In the genomic region with DNA sequence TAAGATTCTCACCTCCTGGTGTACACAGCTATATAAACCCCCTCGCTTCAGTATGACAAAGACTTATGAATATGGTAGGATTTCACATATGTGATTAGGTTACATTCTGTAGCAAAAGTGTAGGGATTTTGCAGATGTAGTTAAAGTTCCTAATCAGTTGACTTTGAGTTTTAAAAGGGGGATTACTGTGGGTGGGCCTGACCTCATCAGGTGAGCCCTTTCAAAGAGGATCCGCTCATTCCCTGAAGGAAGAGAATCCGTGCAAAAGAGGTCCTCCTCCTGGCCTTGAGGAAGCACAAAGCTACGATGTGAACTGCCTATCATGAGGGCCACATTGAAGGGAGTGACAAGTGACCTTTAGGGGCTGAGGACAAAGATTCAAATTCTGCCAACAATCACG, we compare ENCODE assay signal across 37 cellular contexts. TPM values are rescaled to one million over a fixed set of nuclear protein-coding genes. Genes with fewer than 3 reads are reported as not detected.
DNase-seq lines count a peak whose midpoint lies in the region; ATAC-seq, FAIRE-seq and TF ChIP-seq lines count a peak whose summit lies in the region.
"Had no signal": no experiment of that assay in that cellular context is flagged by ENCODE, and none has a peak within 500 bp of the region (broad histone marks: within the 10 kb centered on the region; RNA-seq: fewer than 3 reads in every experiment).

No MANE protein-coding gene starts in this region.

- H3K4me3 Mint-ChIP-seq in endodermal cell: no peak overlapping the region
- H3K4me3 Mint-ChIP-seq: B cell; CD14-positive monocyte; CD4-positive, alpha-beta memory T cell; CD4-positive, alpha-beta T cell; CD4-positive, CD25-positive, alpha-beta regulatory T cell; CD8-positive, alpha-beta memory T cell; CD8-positive, alpha-beta T cell had no signal

- H3K36me3 ChIP-seq in HEK293 (ENCODE audit: control insufficient read depth in 2 of 2, insufficient read depth in 1 of 2, low read length in 2 of 2) (no peaks in the 10 kb centered on the region), K562 (ENCODE audit: control insufficient read depth, insufficient read depth, low read length) (no peaks in the 10 kb centered on the region), H1 (ENCODE audit: control insufficient read depth in 2 of 4, insufficient read depth in 4 of 4, low read length in 3 of 4) (no peaks in the 10 kb centered on the region), endodermal cell (ENCODE audit: control insufficient read depth, insufficient read depth, low read length) (no peaks in the 10 kb centered on the region), right atrium auricular region (no peaks in the 10 kb centered on the region)
- H3K36me3 ChIP-seq: BE2C; BLaER1; BLaER1 treated with 17β-estradiol and CSF1 and Interleukin-3, amounts not matched to agents 10 nM and 100 nM had no signal

- CTCF ChIA-PET in HEK293 (lab: Yijun Ruan, JAX) (interaction anchor here (0.6 to 0.7 kb wide), 2 partner anchors 211 to 834 kb away, joined by 3 to 4 read pairs; no protein-coding TSS in a partner anchor), K562 (lab: Yijun Ruan, JAX; ENCODE audit: low intra/inter-chr PET ratio) (interaction anchor here (0.5 kb wide), 1 partner anchor 466 kb away, joined by 3 read pairs; no protein-coding TSS in a partner anchor), H1 (lab: Charles Lee; ENCODE audit: partially characterized antibody) (interaction anchor here (0.8 to 2.6 kb wide), 10 partner anchors 9 to 479 kb away, joined by 3 to 7 read pairs (median 3); no protein-coding TSS in a partner anchor)

- H3K9me1 ChIP-seq in K562 (ENCODE audit: control insufficient read depth, insufficient read depth, low read length): no peaks in the 10 kb centered on the region

- TF ChIP-seq CTCF in HEK293 (tag by site-specific recombination; IDR thresholded peaks at IDR 0.05): no peak
- no peak for TF ChIP-seq CTCF in K562 (IDR thresholded peaks at IDR 0.05 in 2 of 3, conservative IDR thresholded peaks at IDR 0.05 in 1 of 3; ENCODE audit: insufficient read depth in 2 of 3, low read depth in 1 of 3, low read length in 3 of 3)
- TF ChIP-seq CTCF in H1 (IDR thresholded peaks at IDR 0.05; ENCODE audit: control extremely low read depth in 1 of 3, insufficient read depth in 1 of 3, low read depth in 1 of 3, low read length in 3 of 3): no peak
- TF ChIP-seq CTCF in endodermal cell (conservative IDR thresholded peaks at IDR 0.05): no peak
- TF ChIP-seq CTCF in right atrium auricular region (IDR thresholded peaks at IDR 0.05): no peak

- H3K4me2 ChIP-seq in K562 (ENCODE audit: insufficient read depth, low read length) (no peak overlapping the region), H1 (ENCODE audit: insufficient read depth in 1 of 2, low read depth in 2 of 2, low read length in 2 of 2) (no peak overlapping the region)
- H3K4me2 ChIP-seq: A549 had no signal

- peaks cover 2% of the 10 kb centered on the region for H3K4me1 Mint-ChIP-seq in endodermal cell
- H3K4me1 Mint-ChIP-seq: B cell; CD4-positive, alpha-beta memory T cell; CD4-positive, CD25-positive, alpha-beta regulatory T cell; CD8-positive, alpha-beta memory T cell had no signal

- H3K9me3 ChIP-seq in HEK293 (ENCODE audit: control insufficient read depth, insufficient read depth, low read depth, low read length) (no peaks in the 10 kb centered on the region), K562 (replicated peaks; ENCODE audit: control insufficient read depth, insufficient read depth, low read depth, low read length) (no peaks in the 10 kb centered on the region), H1 (ENCODE audit: insufficient read depth in 2 of 2, low read depth in 1 of 2, low read length in 1 of 2) (no peaks in the 10 kb centered on the region), endodermal cell (ENCODE audit: control insufficient read depth, low read length) (peaks cover 18% of the 10 kb centered on the region), right atrium auricular region (peaks cover 0 to 18% of the 10 kb centered on the region in 2 donors)
- H3K9me3 ChIP-seq: A549, BE2C, Caco-2 had no signal

- no peak overlapping the region for H3K18ac ChIP-seq in H1 (ENCODE audit: extremely low read depth, low read length)

- H3K4me3 ChIP-seq in HEK293 (ENCODE audit: low read depth, low read length) (no peak overlapping the region), K562 (no peak overlapping the region), H1 (ENCODE audit: extremely low read depth in 1 of 4, insufficient read depth in 2 of 4, low read depth in 3 of 4, low read length in 4 of 4) (no peak overlapping the region), endodermal cell (ENCODE audit: low read length) (no peak overlapping the region), right atrium auricular region (no peak overlapping the region)
- H3K4me3 ChIP-seq: A549; BLaER1; BLaER1 treated with 17β-estradiol and CSF1 and Interleukin-3, amounts not matched to agents 10 nM and 100 nM had no signal

- no peak overlapping the region for H3K4ac ChIP-seq in H1 (replicated peaks; ENCODE audit: insufficient read length, low read depth, low read length)

- H4K20me1 ChIP-seq in K562 (replicated peaks; ENCODE audit: control insufficient read depth, insufficient read depth, low read length): no peaks in the 10 kb centered on the region
- H4K20me1 ChIP-seq in H1 (replicated peaks in 1 of 2; ENCODE audit: control insufficient read depth in 1 of 2, insufficient read depth in 2 of 2, low read length in 2 of 2): no peaks in the 10 kb centered on the region
- H4K20me1 ChIP-seq: BLaER1; BLaER1 treated with 17β-estradiol and CSF1 and Interleukin-3, amounts not matched to agents 10 nM and 100 nM had no signal

- in situ Hi-C loops in K562 (cut with MboI): no loop called here

- H3K27me3 ChIP-seq in K562 (ENCODE audit: control insufficient read depth in 2 of 2, insufficient read depth in 2 of 2, low read length in 2 of 2) (no peaks in the 10 kb centered on the region), H1 (replicated peaks in 1 of 4; ENCODE audit: control insufficient read depth in 3 of 4, extremely low read depth in 1 of 4, insufficient read depth in 3 of 4, low read length in 3 of 4) (no peaks in the 10 kb centered on the region), endodermal cell (ENCODE audit: control insufficient read depth, insufficient read depth, low read length, poor library complexity, severe bottlenecking) (no peaks in the 10 kb centered on the region), right atrium auricular region (no peaks in the 10 kb centered on the region)
- H3K27me3 ChIP-seq: BE2C; BLaER1; BLaER1 treated with 17β-estradiol and CSF1 and Interleukin-3, amounts not matched to agents 10 nM and 100 nM had no signal

- POLR2A ChIA-PET in HEK293 (lab: Yijun Ruan, JAX): no interaction called here
- POLR2A ChIA-PET in K562 (lab: Yijun Ruan, JAX): no interaction called here
- POLR2A ChIA-PET in H1 (lab: Charles Lee; ENCODE audit: partially characterized antibody): interaction anchor here (1.0 kb wide), 1 partner anchor 12 kb away, joined by 3 read pairs; no protein-coding TSS in a partner anchor

- no peaks in the 10 kb centered on the region for H3K36me3 Mint-ChIP-seq in endodermal cell (ENCODE audit: low read depth)
- H3K36me3 Mint-ChIP-seq: CD14-positive monocyte; CD4-positive, alpha-beta memory T cell; CD4-positive, CD25-positive, alpha-beta regulatory T cell; CD8-positive, alpha-beta memory T cell; CD8-positive, alpha-beta T cell had no signal

- H2AFZ ChIP-seq in K562 (ENCODE audit: low read depth, low read length) (no peak overlapping the region), H1 (ENCODE audit: low read length) (no peak overlapping the region)

- no peak overlapping the region for H3K56ac ChIP-seq in H1 (replicated peaks; ENCODE audit: insufficient read length, low read depth, low read length)

- H3K4me1 ChIP-seq in HEK293 (ENCODE audit: control insufficient read depth, insufficient read depth, low read length): no peaks in the 10 kb centered on the region
- no peaks in the 10 kb centered on the region for H3K4me1 ChIP-seq in K562 (replicated peaks in 1 of 2; ENCODE audit: control insufficient read depth in 2 of 2, insufficient read depth in 2 of 2, low read length in 2 of 2)
- peaks cover 0 to 4% (median 0%) of the 10 kb centered on the region in 4 experiments; a peak in 2 of 7 replicates for H3K4me1 ChIP-seq in H1 (replicated peaks in 1 of 4; ENCODE audit: control insufficient read depth in 3 of 4, insufficient read depth in 4 of 4, low read length in 3 of 4)
- H3K4me1 ChIP-seq in endodermal cell (ENCODE audit: control insufficient read depth, insufficient read depth, low read length): no peaks in the 10 kb centered on the region
- no peaks in the 10 kb centered on the region for H3K4me1 ChIP-seq in right atrium auricular region
- H3K4me1 ChIP-seq: A549, BE2C, Caco-2 had no signal

- H4K5ac ChIP-seq in H1 (ENCODE audit: insufficient read length, low read depth, low read length): no peak overlapping the region

- no peak overlapping the region for H2AK5ac ChIP-seq in H1 (ENCODE audit: low read depth, low read length)

- no peak overlapping the region for H2BK12ac ChIP-seq in H1 (ENCODE audit: low read depth, low read length)

- TF ChIP-seq EP300 in K562 (IDR thresholded peaks at IDR 0.05; ENCODE audit: low read length) (no peak), H1 (IDR thresholded peaks at IDR 0.05; ENCODE audit: borderline replicate concordance in 1 of 2, low read depth in 2 of 2, low read length in 2 of 2) (no peak)

- no peak overlapping the region for H2BK15ac ChIP-seq in H1 (ENCODE audit: low read length)

- H3K9me3 Mint-ChIP-seq in endodermal cell: peaks cover 18% of the 10 kb centered on the region

- H3K79me2 ChIP-seq in K562 (ENCODE audit: control insufficient read depth, insufficient read depth, low read length) (no peaks in the 10 kb centered on the region), H1 (ENCODE audit: control insufficient read depth in 1 of 2, insufficient read depth in 2 of 2, low read length in 2 of 2) (no peaks in the 10 kb centered on the region)

- FAIRE-seq in K562 (lab: Jason Lieb, UNC): no peak
- FAIRE-seq in H1 (lab: Jason Lieb, UNC): no peak
- FAIRE-seq: A204.1, A549, D721Med had no signal

- DNase-seq in K562 (ENCODE audit: extremely low read depth in 1 of 4, low spot score in 3 of 4): no peak
- no peak for DNase-seq in H1 (ENCODE audit: low read depth in 1 of 2, low spot score in 2 of 2)
- DNase-seq in endodermal cell: no peak
- DNase-seq in stimulated activated CD4-positive, alpha-beta T cell treated with anti-CD3 and anti-CD28 coated beads, Interleukin-2, amount 100 ng/mL, for 48 hours: no peak
- no peak for DNase-seq in right atrium auricular region (ENCODE audit: low spot score)
- DNase-seq: 8988T; ACHN; AML-193; BE2C; C1 segment of cervical spinal cord; Caco-2; Calu3; CD4-positive, alpha-beta memory T cell; CD4-positive, alpha-beta T cell; CD4-positive, CD25-positive, alpha-beta regulatory T cell; CD8-positive, alpha-beta memory T cell; CD8-positive, alpha-beta T cell; COR-L47; DMS 273 treated with DMSO at 0.1 percent for 48 hours; DMS153; DMS53; DMS79; DMS79 treated with DMSO at 0.1 percent for 48 hours; DND-41; EL had no signal

- intact Hi-C loops in K562 (cut with micrococcal nuclease): no loop called here

- H4K91ac ChIP-seq in H1 (replicated peaks; ENCODE audit: insufficient read length, low read length): no peak overlapping the region

- H3K9ac ChIP-seq in K562 (ENCODE audit: insufficient read depth in 1 of 2, low read depth in 2 of 2, low read length in 2 of 2): no peak overlapping the region
- no peak overlapping the region for H3K9ac ChIP-seq in H1 (replicated peaks in 1 of 4; ENCODE audit: extremely low read depth in 1 of 4, low read depth in 3 of 4, low read length in 3 of 4)
- no peak overlapping the region for H3K9ac ChIP-seq in endodermal cell (ENCODE audit: extremely low read depth, low read length, poor library complexity, severe bottlenecking)
- H3K9ac ChIP-seq: BLaER1; BLaER1 treated with 17β-estradiol and CSF1 and Interleukin-3, amounts not matched to agents 10 nM and 100 nM had no signal

- H4K8ac ChIP-seq in H1 (ENCODE audit: extremely low read depth, insufficient read depth, low read length): no peak overlapping the region

- no peaks in the 10 kb centered on the region for H3K23me2 ChIP-seq in H1 (ENCODE audit: low read depth, low read length)

- H3K27ac ChIP-seq in HEK293 (ENCODE audit: extremely low read depth, low read depth, low read length) (no peak overlapping the region), K562 (ENCODE audit: extremely low read depth, low read depth, low read length) (no peak overlapping the region), H1 (ENCODE audit: low read depth, low read length) (no peak overlapping the region), endodermal cell (ENCODE audit: low read depth, low read length) (no peak overlapping the region), right atrium auricular region (no peak overlapping the region)
- H3K27ac ChIP-seq: 22Rv1, A549, BLaER1, C4-2B had no signal

- H2BK120ac ChIP-seq in H1 (replicated peaks; ENCODE audit: low read depth, low read length): no peak overlapping the region

- no peak overlapping the region for H2BK5ac ChIP-seq in H1 (ENCODE audit: low read depth, low read length)

- peak overlapping the region; percentile 4 for H3K27ac Mint-ChIP-seq in endodermal cell
- H3K27ac Mint-ChIP-seq: B cell; CD4-positive, alpha-beta memory T cell; CD4-positive, alpha-beta T cell; CD4-positive, CD25-positive, alpha-beta regulatory T cell; CD8-positive, alpha-beta memory T cell; CD8-positive, alpha-beta T cell had no signal

- no peak overlapping the region for H3K14ac ChIP-seq in H1 (ENCODE audit: insufficient read length)

- BruUV-seq in K562 (replicated peaks; lab: Mats Ljungman, UMichigan): no TSS peak

- no peak for TF ChIP-seq RAD21 in K562 (CRISPR knock-in tag; conservative IDR thresholded peaks at IDR 0.05 in 1 of 2, IDR thresholded peaks at IDR 0.05 in 1 of 2)
- TF ChIP-seq RAD21 in H1 (IDR thresholded peaks at IDR 0.05 in 1 of 2, conservative IDR thresholded peaks at IDR 0.05 in 1 of 2; ENCODE audit: low read depth in 2 of 2, low read length in 2 of 2): no peak

- H3K23ac ChIP-seq in H1 (ENCODE audit: insufficient read length): no peak overlapping the region

- no peak overlapping the region for H2BK20ac ChIP-seq in H1 (ENCODE audit: low read length)

- H3K79me1 ChIP-seq in H1 (ENCODE audit: low read depth, low read length): no peaks in the 10 kb centered on the region

- ATAC-seq in K562 (no peak), GM21390 (IDR thresholded peaks at IDR 0.05; ENCODE audit: unreplicated experiment) (no peak), HG02588 (IDR thresholded peaks at IDR 0.05; ENCODE audit: unreplicated experiment) (no peak)
- ATAC-seq: A549; CD8-positive, alpha-beta T cell had no signal

- TF ChIP-seq POLR2A in K562 (conservative IDR thresholded peaks at IDR 0.05) (no peak), H1 (IDR thresholded peaks at IDR 0.05; ENCODE audit: control extremely low read depth in 1 of 2, low read depth in 2 of 2, low read length in 2 of 2) (no peak)

- 26% methylated on average over 5 of the region's 5 CpGs for WGBS in K562 (ENCODE audit: insufficient coverage, low coverage, missing lambda C conversion rate)
- WGBS in H1 (ENCODE audit: extremely low coverage in 1 of 2, insufficient coverage in 1 of 2, insufficient read length in 1 of 2, insufficient replicate concordance in 2 of 2, low coverage in 1 of 2, low lambda C conversion rate in 2 of 2, missing lambda C conversion rate in 1 of 2), 2 experiments: 91% methylated on average over 5 of the region's 5 CpGs; no CpG with 5 or more reads in 1 of the 2 experiments
- 90 to 98% methylated on average over 4 to 5 of the region's 5 CpGs for WGBS in endodermal cell (ENCODE audit: insufficient coverage in 1 of 2, insufficient read length in 1 of 2), 2 experiments

- no peaks in the 10 kb centered on the region for H3K27me3 Mint-ChIP-seq in endodermal cell (ENCODE audit: insufficient read depth)

RNA-seq across cellular contexts. Expression of gene KAZN, which starts 30.6 kb away (rescaled TPM):
- total RNA-seq in K562 (2011; cell fraction: chromatin; rRNA removed; ENCODE audit: low replicate concordance): 7.9 and 9.6 TPM in 2 replicates
- total RNA-seq in K562 (2011; cell fraction: nucleolus; rRNA removed): 4.5 and 7.5 TPM in 2 replicates
- 11.1 and 15.3 TPM in 2 replicates for total RNA-seq in K562 (2011; cell fraction: nucleoplasm; rRNA removed)
- total RNA-seq in K562 (2014; rRNA removed) (5.4 and 7.7 TPM in 2 replicates), K562 (2014; rRNA removed; fragmentation: Illumina TruSeq; extraction: Trizol) (4.2 and 5.1 TPM in 2 replicates), K562 (2015; rRNA removed; fragmentation: Illumina TruSeq; extraction: Trizol) (5.4 and 5.5 TPM in 2 replicates), K562 (2021) (20.9 and 21.6 TPM in 2 replicates), endodermal cell (10 to 100 TPM; 12.4 to 13.9 TPM), right atrium auricular region (1 to 10 TPM; 3.9 to 6.8 TPM)
- polyA plus RNA-seq in K562 (2011; rRNA removed) (2.1 and 4.6 TPM in 2 replicates), K562 (2014; fragmentation: Illumina TruSeq; extraction: Trizol) (15.1 and 15.8 TPM in 2 replicates), K562 (2014; fragmentation: Nextera tagmentation; extraction: Ambion mirVana) (1 to 10 TPM; 3.5 to 6.4 TPM), K562 (2014; rRNA removed) (9.5 and 11.6 TPM in 2 replicates), H1 (2011; rRNA removed) (3.7 and 5.0 TPM in 2 replicates)
- 2.4 and 4.5 TPM in 2 replicates for polyA plus RNA-seq in K562 (2011; cell fraction: cytosol; rRNA removed)
- 8.0 and 13.3 TPM in 2 replicates for polyA plus RNA-seq in K562 (2011; cell fraction: nucleus; rRNA removed)
- polyA plus RNA-seq in K562 (2012): 11.9 and 13.9 TPM in 2 replicates
- polyA minus RNA-seq in K562 (2011; rRNA and poly(A)+ RNA removed): 1.9 and 3.4 TPM in 2 replicates
- polyA minus RNA-seq in K562 (2011; cell fraction: cytosol; rRNA and poly(A)+ RNA removed): 2.6 and 7.2 TPM in 2 replicates
- 3.1 and 6.9 TPM in 2 replicates for polyA minus RNA-seq in K562 (2011; cell fraction: nucleus; rRNA and poly(A)+ RNA removed)
- 10.6 and 11.8 TPM in 2 replicates for total RNA-seq in H1 (2021; fragmentation: NEBNext Ultra II Directional; extraction: Animal tissue kit (Norgen Biotek cat#: 25700))
- 4.4 TPM for polyA plus RNA-seq in H1 (2011; cell fraction: cytosol; rRNA removed)
- polyA plus RNA-seq in H1 (2011; cell fraction: nucleus; rRNA removed): 6.7 TPM
- polyA plus RNA-seq in H1 (2012, experiment 1 of 2): 6.4 to 7.4 TPM (median 6.8 TPM) in 4 replicates
- polyA plus RNA-seq in H1 (2012, experiment 2 of 2): 4.9 TPM
- 6.0 TPM for polyA plus RNA-seq in H1 (2013, experiment 1 of 2)
- polyA plus RNA-seq in H1 (2013, experiment 2 of 2): 6.3 TPM
- 3.5 and 3.8 TPM in 2 replicates for polyA minus RNA-seq in H1 (2011; rRNA and poly(A)+ RNA removed)
- 5.4 TPM for polyA minus RNA-seq in H1 (2011; cell fraction: cytosol; rRNA and poly(A)+ RNA removed)
- polyA minus RNA-seq in H1 (2011; cell fraction: nucleus; rRNA and poly(A)+ RNA removed): 7.0 TPM
- 13.3 TPM for polyA plus RNA-seq in endodermal cell (2013, experiment 1 of 2)
- polyA plus RNA-seq in endodermal cell (2013, experiment 2 of 2): 12.1 TPM
- total RNA-seq: CD4-positive, CD25-positive, alpha-beta regulatory T cell had no signal
- polyA plus RNA-seq: CD14-positive monocyte; CD4-positive, CD25-positive, alpha-beta regulatory T cell had no signal

Comparison
In these comparisons a context has a peak if more than half of its experiments do, and no peak if none do; other contexts are left out.
1. Of the 44 proteins assayed by ChIP-seq in both K562 and HEK293: peak only in K562: none; only in HEK293: SETDB1; in both: none; in neither: 43.